ENCODE assay signal across 5 cellular contexts in genomic region chr11:504994-505344, GRCh38. TPM values are rescaled to one million over a fixed set of nuclear protein-coding genes. Genes with fewer than 3 reads are reported as not detected.
DNase-seq lines count a peak whose midpoint lies in the region; ATAC-seq and TF ChIP-seq lines count a peak whose summit lies in the region.

No MANE protein-coding gene starts in this region.

- no peak for DNase-seq in colonic mucosa
- DNase-seq in stimulated activated effector memory CD8-positive, alpha-beta T cell treated with anti-CD3 and anti-CD28 coated beads, Interleukin-12 subunit alpha, Interleukin-12 subunit beta, amount 100 ng/mL, for 72 hours (ENCODE audit: low spot score in 2 of 2) = no peak
- no peak for DNase-seq in NAMALWA (ENCODE audit: low spot score)

- intact Hi-C loops in colonic mucosa (cut with DNase I) = loop anchor here (5.0 kb wide), 1 partner anchor 53 kb away; the partner anchor contains the start of gene PTDSS2

- peaks cover 32% of the 10 kb centered on the region for H3K4me1 Mint-ChIP-seq in stimulated activated effector memory CD8-positive, alpha-beta T cell treated with anti-CD3 and anti-CD28 coated beads, Interleukin-12 subunit alpha, Interleukin-12 subunit beta, amount 100 ng/mL, for 72 hours

- H4K20me1 ChIP-seq in OCI-LY3 (ENCODE audit: insufficient read depth, low read length) = no peaks in the 10 kb centered on the region

- peaks cover 49% of the 10 kb centered on the region for H3K79me2 ChIP-seq in OCI-LY3 (ENCODE audit: low read length)

- H3K36me3 ChIP-seq in OCI-LY3 (replicated peaks; ENCODE audit: low read depth, low read length) (peaks cover 34% of the 10 kb centered on the region), colonic mucosa (peaks cover 3% of the 10 kb centered on the region)

- H3K4me3 ChIP-seq in OCI-LY3 (ENCODE audit: low read length) (peak overlapping the region; percentile 94), colonic mucosa (peak overlapping the region; percentile 47)

- no peak for ATAC-seq in stimulated activated effector memory CD8-positive, alpha-beta T cell treated with anti-CD3 and anti-CD28 coated beads, Interleukin-12 subunit alpha, Interleukin-12 subunit beta, amount 100 ng/mL, for 72 hours
- ATAC-seq in GM18517 (IDR thresholded peaks at IDR 0.05; ENCODE audit: unreplicated experiment) = no peak

- H3K4me3 Mint-ChIP-seq in stimulated activated effector memory CD8-positive, alpha-beta T cell treated with anti-CD3 and anti-CD28 coated beads, Interleukin-12 subunit alpha, Interleukin-12 subunit beta, amount 100 ng/mL, for 72 hours = peak overlapping the region; percentile 93

- 0 out of 2 replicates have a peak, but pooled peaks cover 5% of the 10 kb centered on the region for H3K9me3 ChIP-seq in OCI-LY3 (ENCODE audit: insufficient read depth, low read length)
- no peaks in the 10 kb centered on the region for H3K9me3 ChIP-seq in colonic mucosa

- H3K27me3 ChIP-seq in OCI-LY3 (ENCODE audit: low read depth, low read length) = no peaks in the 10 kb centered on the region
- no peaks in the 10 kb centered on the region for H3K27me3 ChIP-seq in colonic mucosa

- no peaks in the 10 kb centered on the region for H3K9me3 Mint-ChIP-seq in stimulated activated effector memory CD8-positive, alpha-beta T cell treated with anti-CD3 and anti-CD28 coated beads, Interleukin-12 subunit alpha, Interleukin-12 subunit beta, amount 100 ng/mL, for 72 hours

- TF ChIP-seq CTCF in OCI-LY3 (IDR thresholded peaks at IDR 0.05; ENCODE audit: low read depth, low read length) = no peak
- no peak for TF ChIP-seq CTCF in colonic mucosa (IDR thresholded peaks at IDR 0.05)

- no peak overlapping the region for H3K27ac ChIP-seq in OCI-LY3 (ENCODE audit: low read length)
- H3K27ac ChIP-seq in colonic mucosa = peak overlapping the region; percentile 57

- H3K36me3 Mint-ChIP-seq in stimulated activated effector memory CD8-positive, alpha-beta T cell treated with anti-CD3 and anti-CD28 coated beads, Interleukin-12 subunit alpha, Interleukin-12 subunit beta, amount 100 ng/mL, for 72 hours = peaks cover 78% of the 10 kb centered on the region

- H3K4me1 ChIP-seq in OCI-LY3 (ENCODE audit: low read length) (peaks cover 48% of the 10 kb centered on the region), colonic mucosa (peaks cover 20% of the 10 kb centered on the region)

- peak overlapping the region; percentile 67 for H3K27ac Mint-ChIP-seq in stimulated activated effector memory CD8-positive, alpha-beta T cell treated with anti-CD3 and anti-CD28 coated beads, Interleukin-12 subunit alpha, Interleukin-12 subunit beta, amount 100 ng/mL, for 72 hours

- no peak overlapping the region for H2AFZ ChIP-seq in OCI-LY3 (ENCODE audit: low read depth, low read length)

- H3K4me2 ChIP-seq in OCI-LY3 (ENCODE audit: low read length) = peak overlapping the region; percentile 89

- peak overlapping the region; percentile 98 for H3K9ac ChIP-seq in OCI-LY3 (ENCODE audit: low read length)
- H3K9ac ChIP-seq in colonic mucosa (ENCODE audit: low read depth in 2 of 2, low read length in 2 of 2) = peak overlapping the region in 1 of 2 donors; percentile 13

RNA-seq across cellular contexts. Expression of gene RNH1, which starts 2.1 kb away (rescaled TPM):
- total RNA-seq in colonic mucosa = 100 to 1,000 TPM; 106 to 140 TPM

RNA-seq across cellular contexts. Expression of gene HRAS, which starts 30.4 kb away (rescaled TPM):
- total RNA-seq in colonic mucosa = 10 to 100 TPM; 38.4 to 67.0 TPM

RNA-seq across cellular contexts. Expression of gene LRRC56, which starts 32.4 kb away (rescaled TPM):
- total RNA-seq in colonic mucosa = 1 to 10 TPM; 2.8 to 3.2 TPM

RNA-seq across cellular contexts. Expression of gene PTDSS2, which starts 54.9 kb away (rescaled TPM):
- 10 to 100 TPM; 20.6 to 27.6 TPM for total RNA-seq in colonic mucosa

RNA-seq across cellular contexts. Expression of gene LMNTD2, which starts 55.6 kb away (rescaled TPM):
- 10 to 100 TPM in 1 of 2 donors, 1 to 10 TPM in 1; 9.8 to 13.6 TPM for total RNA-seq in colonic mucosa
